15 cellular contexts compared by ENCODE assay signal in genomic region chr9:33414263-33414662, GRCh38. TPM values are rescaled to one million over a fixed set of nuclear protein-coding genes. Genes with fewer than 3 reads are reported as not detected.
A peak's percentile ranks its signal among the peaks of the same experiment; 100 is the strongest.
DNase-seq lines count a peak whose midpoint lies in the region; ATAC-seq and TF ChIP-seq lines count a peak whose summit lies in the region.
"Had no signal": no experiment of that assay in that cellular context is flagged by ENCODE, and none has a peak within 500 bp of the region (broad histone marks: within the 10 kb centered on the region; RNA-seq: fewer than 3 reads in every experiment).

No MANE protein-coding gene starts in this region.

- H3K36me3 Mint-ChIP-seq in activated naive CD4-positive, alpha-beta T cell treated with anti-CD3 and anti-CD28 coated beads, Interleukin-2, amount 50 U/mL, for 24 hours = no peaks in the 10 kb centered on the region
- H3K36me3 Mint-ChIP-seq in T-helper 17 cell (ENCODE audit: low read depth) (no peaks in the 10 kb centered on the region), type B pancreatic cell (no peaks in the 10 kb centered on the region)

- intact Hi-C loops in uterus (cut with DNase I; ENCODE audit: low total_unique reads) = no loop called here

- H3K4me3 ChIP-seq in gastroesophageal sphincter = no peak overlapping the region
- no peak overlapping the region for H3K4me3 ChIP-seq in uterus
- H3K4me3 ChIP-seq: colonic mucosa had no signal

- H3K4me3 Mint-ChIP-seq in activated naive CD4-positive, alpha-beta T cell treated with anti-CD3 and anti-CD28 coated beads, Interleukin-2, amount 50 U/mL, for 24 hours = peak overlapping the region; percentile 4
- H3K4me3 Mint-ChIP-seq in T-helper 17 cell (peak overlapping the region; percentile 90), type B pancreatic cell (no peak overlapping the region)

- H3K9me3 ChIP-seq in T-helper 17 cell (ENCODE audit: control insufficient read depth, low read length, poor library complexity, severe bottlenecking) (no peaks in the 10 kb centered on the region), gastroesophageal sphincter (no peaks in the 10 kb centered on the region), uterus (no peaks in the 10 kb centered on the region)
- H3K9me3 ChIP-seq: colonic mucosa had no signal

- WGBS in gastroesophageal sphincter (ENCODE audit: low coverage in 1 of 2), 2 donors = 26 to 34% methylated on average over 2 to 3 of the region's 3 CpGs

- TF ChIP-seq POLR2A in gastroesophageal sphincter (IDR thresholded peaks at IDR 0.05) (no peak), uterus (IDR thresholded peaks at IDR 0.05) (no peak)

- H3K27ac Mint-ChIP-seq in activated naive CD4-positive, alpha-beta T cell treated with anti-CD3 and anti-CD28 coated beads, Interleukin-2, amount 50 U/mL, for 24 hours = peak overlapping the region; percentile 62
- peak overlapping the region; percentile 97 for H3K27ac Mint-ChIP-seq in T-helper 17 cell
- peak overlapping the region; percentile 6 for H3K27ac Mint-ChIP-seq in type B pancreatic cell

- no peak for ATAC-seq in T-helper 17 cell
- ATAC-seq in gastroesophageal sphincter = no peak

- H3K27me3 Mint-ChIP-seq in activated naive CD4-positive, alpha-beta T cell treated with anti-CD3 and anti-CD28 coated beads, Interleukin-2, amount 50 U/mL, for 24 hours = no peaks in the 10 kb centered on the region
- H3K27me3 Mint-ChIP-seq in T-helper 17 cell (no peaks in the 10 kb centered on the region), type B pancreatic cell (peaks cover 4% of the 10 kb centered on the region)

- H3K4me1 Mint-ChIP-seq in activated naive CD4-positive, alpha-beta T cell treated with anti-CD3 and anti-CD28 coated beads, Interleukin-2, amount 50 U/mL, for 24 hours = peaks cover 48% of the 10 kb centered on the region
- H3K4me1 Mint-ChIP-seq in T-helper 17 cell (peaks cover 47% of the 10 kb centered on the region), type B pancreatic cell (ENCODE audit: unreplicated experiment) (peaks cover 13% of the 10 kb centered on the region)

- DNase-seq in activated naive CD4-positive, alpha-beta T cell (lab: John Stamatoyannopoulos, UW) = no peak
- DNase-seq in T-helper 17 cell (no peak), iPS-NIHi7 (ENCODE audit: extremely low spot score) (peak; percentile 5), type B pancreatic cell (ENCODE audit: extremely low spot score, unreplicated experiment) (no peak), uterus (no peak), ecto neural progenitor cell (ENCODE audit: low spot score) (no peak)
- DNase-seq: activated CD4-positive, CD25-positive, alpha-beta regulatory T cell; colonic mucosa; GDM1; KG1; NCI-H1092 treated with DMSO at 0.1 percent for 48 hours; NCI-H774; SW 1271 had no signal

- no peaks in the 10 kb centered on the region for H3K9me3 Mint-ChIP-seq in activated naive CD4-positive, alpha-beta T cell treated with anti-CD3 and anti-CD28 coated beads, Interleukin-2, amount 50 U/mL, for 24 hours
- no peaks in the 10 kb centered on the region for H3K9me3 Mint-ChIP-seq in type B pancreatic cell

- H3K36me3 ChIP-seq in gastroesophageal sphincter = no peaks in the 10 kb centered on the region
- no peaks in the 10 kb centered on the region for H3K36me3 ChIP-seq in uterus
- H3K36me3 ChIP-seq: colonic mucosa had no signal

- H3K4me1 ChIP-seq in gastroesophageal sphincter (peaks cover 0 to 11% (median 0%) of the 10 kb centered on the region in 3 donors), uterus (no peaks in the 10 kb centered on the region)

- TF ChIP-seq CTCF in type B pancreatic cell (conservative IDR thresholded peaks at IDR 0.05) (no peak), gastroesophageal sphincter (IDR thresholded peaks at IDR 0.05) (no peak), uterus (IDR thresholded peaks at IDR 0.05) (no peak)

- H3K27me3 ChIP-seq in gastroesophageal sphincter (peaks cover 6% of the 10 kb centered on the region), uterus (no peaks in the 10 kb centered on the region)
- H3K27me3 ChIP-seq: colonic mucosa had no signal

- no peak overlapping the region for H3K27ac ChIP-seq in gastroesophageal sphincter
- no peak overlapping the region for H3K27ac ChIP-seq in uterus
- H3K27ac ChIP-seq: colonic mucosa had no signal

- TF ChIP-seq EP300 in gastroesophageal sphincter (IDR thresholded peaks at IDR 0.05) = no peak

RNA-seq across cellular contexts. Expression of gene AQP7, which starts 11.9 kb away (rescaled TPM):
- total RNA-seq in T-helper 17 cell (1 to 10 TPM in 1 of 2 donors, under 1 TPM in 1; 0.31 to 1.2 TPM), type B pancreatic cell (ENCODE audit: low replicate concordance) (3.7 and 5.0 TPM in 2 replicates), gastroesophageal sphincter (1 to 10 TPM; 1.2 to 2.0 (median 1.6) TPM), uterus (1 to 10 TPM in 3 of 4 donors, not detected in 1; 1.3 to 4.6 (median 2.1) TPM)

RNA-seq across cellular contexts. Expression of gene AQP3, which starts 33.1 kb away (rescaled TPM):
- total RNA-seq in T-helper 17 cell (100 to 1,000 TPM; 206 to 225 TPM), type B pancreatic cell (ENCODE audit: low replicate concordance) (33.1 and 67.0 TPM in 2 replicates), gastroesophageal sphincter (100 to 1,000 TPM in 1 of 4 donors, 10 to 100 TPM in 2, 1 to 10 TPM in 1; 3.9 to 100 (median 15.5) TPM), uterus (10 to 100 TPM in 1 of 4 donors, 1 to 10 TPM in 2, not detected in 1; 2.8 to 14.4 (median 5.8) TPM)

RNA-seq across cellular contexts. Expression of gene NOL6, which starts 59.5 kb away (rescaled TPM):
- 10 to 100 TPM; 32.4 to 34.6 TPM for total RNA-seq in T-helper 17 cell
- 39.2 and 46.3 TPM in 2 replicates for total RNA-seq in type B pancreatic cell (ENCODE audit: low replicate concordance)
- 10 to 100 TPM in 3 of 4 donors, 1 to 10 TPM in 1; 9.0 to 21.4 (median 16.1) TPM for total RNA-seq in gastroesophageal sphincter
- 10 to 100 TPM in 2 of 4 donors, 1 to 10 TPM in 2; 7.9 to 35.4 (median 15.8) TPM for total RNA-seq in uterus

Comparison
In these comparisons a context has a peak if more than half of its experiments do, and no peak if none do; other contexts are left out.
1. H3K27ac Mint-ChIP-seq: peak in every context shown above with its lines; median percentile 97 in T-helper 17 cell; 62 in activated naive CD4-positive, alpha-beta T cell treated with anti-CD3 and anti-CD28 coated beads, Interleukin-2, amount 50 U/mL, for 24 hours; 6 in type B pancreatic cell.